In the genomic region with DNA sequence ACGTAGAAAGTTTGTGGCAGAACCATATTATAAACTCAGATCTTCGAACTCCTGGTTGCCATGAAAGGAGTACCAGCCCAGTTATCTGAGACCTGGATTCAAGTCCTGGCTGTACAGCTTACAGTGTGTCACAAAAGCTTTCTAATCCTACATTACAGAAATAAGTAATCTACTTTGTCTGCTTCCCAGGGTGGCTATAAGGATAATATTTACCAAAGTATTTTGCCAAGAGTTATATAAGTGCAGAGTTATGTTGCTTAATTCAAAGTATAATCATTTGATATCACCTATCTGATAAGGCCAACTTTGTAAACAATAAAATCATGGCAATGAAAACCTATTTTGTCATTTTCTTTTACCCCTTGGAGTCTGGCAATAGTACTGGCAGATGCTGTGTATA, we compare ENCODE assay signal across 9 cellular contexts.
"Had no signal": no experiment of that assay in that cellular context is flagged by ENCODE, and none has a peak within 500 bp of the region (broad histone marks: within the 10 kb centered on the region; RNA-seq: fewer than 3 reads in every experiment).

No MANE protein-coding gene starts in this region.

- H3K4me2 ChIP-seq: GM23338 had no signal

- H3K4me3 ChIP-seq: GM23338, K562 had no signal

- ATAC-seq: GM23338, K562 had no signal

- H3K27ac ChIP-seq: HL-60 had no signal

- FAIRE-seq: H1, K562 had no signal

- DNase-seq: H9, HCEC 1CT, HFFc6, IMR-90, KG1 had no signal
